24 cellular contexts compared by ENCODE assay signal in the genomic region with DNA sequence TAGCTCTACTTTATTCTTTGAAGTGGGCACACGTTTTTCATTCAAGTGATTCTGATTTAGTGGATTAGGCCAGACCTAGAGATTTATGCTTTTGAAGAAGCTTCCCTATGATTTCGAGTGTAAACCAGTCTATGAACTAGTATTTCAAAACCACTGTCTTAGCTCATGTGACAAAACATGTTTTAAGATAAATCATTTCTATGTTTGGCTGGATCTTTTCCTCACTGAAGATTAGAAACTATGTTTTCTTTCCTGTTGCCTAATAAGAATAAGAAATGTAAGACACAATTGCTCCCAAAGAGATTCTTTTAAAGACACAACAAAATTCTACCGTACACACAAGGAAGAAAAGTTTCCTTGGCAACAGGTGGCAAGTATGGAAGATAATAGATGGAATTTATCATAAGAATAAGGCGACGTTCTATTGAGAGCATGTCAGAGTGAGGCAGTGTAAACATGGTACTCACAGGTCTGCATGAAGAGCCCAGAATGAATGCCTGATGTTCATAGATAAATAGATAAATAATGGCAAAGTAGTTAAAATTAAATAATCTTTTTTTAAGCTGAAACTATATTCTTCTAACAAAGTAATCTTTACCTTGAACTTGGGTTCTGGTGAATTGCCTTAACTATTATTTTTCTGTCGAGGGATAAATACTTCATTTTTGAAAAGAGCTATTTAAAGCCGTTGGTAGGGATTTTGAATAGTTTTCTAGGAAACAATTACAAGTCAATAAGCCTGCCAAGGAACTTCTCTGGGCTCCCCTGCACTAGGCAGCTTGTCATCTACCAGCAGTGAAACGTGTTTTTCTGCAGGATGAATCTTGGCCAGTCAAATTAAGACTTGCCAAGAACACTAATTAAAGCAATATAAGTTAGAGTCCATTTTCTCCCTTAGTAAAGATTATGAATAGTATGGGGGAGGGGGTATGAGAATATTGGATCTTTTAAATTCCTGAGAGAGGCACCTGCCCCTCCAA.
"Had no signal": no experiment of that assay in that cellular context is flagged by ENCODE, and none has a peak within 500 bp of the region (broad histone marks: within the 10 kb centered on the region; RNA-seq: fewer than 3 reads in every experiment).

No MANE protein-coding gene starts in this region.

- H3K27ac ChIP-seq: adrenal gland, lower lobe of right lung, prostate gland, right atrium auricular region, tibial artery, VCaP had no signal

- FAIRE-seq: bronchial epithelial cell had no signal

- H3K36me3 ChIP-seq: adrenal gland, lower lobe of right lung, prostate gland, right atrium auricular region, tibial artery had no signal

- H3K27me3 ChIP-seq: adrenal gland, right atrium auricular region, tibial artery had no signal

- H3K9me3 ChIP-seq: adrenal gland, prostate gland, tibial artery had no signal

- H3K4me3 ChIP-seq: adrenal gland, lower lobe of right lung, prostate gland, right atrium auricular region, tibial artery had no signal

- H3K4me1 ChIP-seq: adrenal gland, lower lobe of right lung, prostate gland, right atrium auricular region had no signal

- ATAC-seq: activated naive CD4-positive, alpha-beta T cell treated with anti-CD3 and anti-CD28 coated beads, Interleukin-2, amount 50 U/mL, for 72 hours; esophagus mucosa; left colon; lower lobe of right lung; natural killer cell treated with Interleukin-12 subunit alpha and Interleukin-12 subunit beta and Interleukin-15 and Interleukin-18, amount 100 ng/mL, for 72 hours; stimulated activated naive CD8-positive, alpha-beta T cell treated with anti-CD3 and anti-CD28 coated beads, Interleukin-15, Interleukin-2, amounts not matched to agents 100 U/mL and 50 U/mL, for 24 hours; T-helper 17 cell had no signal

- H3K4me1 Mint-ChIP-seq: T-helper 17 cell had no signal

- H3K27me3 Mint-ChIP-seq: natural killer cell treated with Interleukin-12 subunit alpha and Interleukin-12 subunit beta and Interleukin-15 and Interleukin-18, amount 100 ng/mL, for 72 hours had no signal

- H3K4me3 Mint-ChIP-seq: natural killer cell treated with Interleukin-12 subunit alpha and Interleukin-12 subunit beta and Interleukin-15 and Interleukin-18, amount 100 ng/mL, for 72 hours; T-helper 17 cell had no signal

- H3K27ac Mint-ChIP-seq: activated naive CD4-positive, alpha-beta T cell treated with anti-CD3 and anti-CD28 coated beads, Interleukin-2, amount 50 U/mL, for 72 hours; natural killer cell treated with Interleukin-12 subunit alpha and Interleukin-12 subunit beta and Interleukin-15 and Interleukin-18, amount 100 ng/mL, for 72 hours; T-helper 17 cell had no signal

- DNase-seq: activated CD4-positive, alpha-beta T cell treated with anti-CD3 and anti-CD28 coated beads, Interleukin-2, amount 50 U/mL, for 1 hour; activated CD4-positive, CD25-positive, alpha-beta regulatory T cell treated with anti-CD3 and anti-CD28 coated beads, Interleukin-2, amount 50 U/mL, for 72 hours; activated CD8-positive, alpha-beta memory T cell treated with anti-CD3 and anti-CD28 coated beads, Interleukin-2, amount 50 U/mL, for 48 hours; activated gamma-delta T cell; adrenal gland; cerebellar nuclear complex; cortex of kidney; foreskin melanocyte; hypothalamus; islet precursor cell; left colon; lower lobe of right lung; stimulated activated CD4-positive, alpha-beta T cell treated with anti-CD3 and anti-CD28 coated beads, Interleukin-2, amount 100 ng/mL, for 24 hours; stimulated activated naive CD8-positive, alpha-beta T cell treated with anti-CD3 and anti-CD28 coated beads, Interleukin-15, Interleukin-2, amounts not matched to agents 100 U/mL and 50 U/mL, for 24 hours; substantia nigra; T-helper 17 cell; tibial artery had no signal
